In genomic region chr5:142070734-142071133, GRCh38 we compare ENCODE assay signal across 20 cellular contexts. TPM values are rescaled to one million over a fixed set of nuclear protein-coding genes. Genes with fewer than 3 reads are reported as not detected.
DNase-seq lines count a peak whose midpoint lies in the region; ATAC-seq and TF ChIP-seq lines count a peak whose summit lies in the region.
"Had no signal": no experiment of that assay in that cellular context is flagged by ENCODE, and none has a peak within 500 bp of the region (broad histone marks: within the 10 kb centered on the region; RNA-seq: fewer than 3 reads in every experiment).

No MANE protein-coding gene starts in this region.

- no peaks in the 10 kb centered on the region for H3K36me3 Mint-ChIP-seq in activated CD4-positive, alpha-beta T cell treated with anti-CD3 and anti-CD28 coated beads for 36 hours (ENCODE audit: low read depth)
- no peaks in the 10 kb centered on the region for H3K36me3 Mint-ChIP-seq in activated naive CD8-positive, alpha-beta T cell treated with anti-CD3 and anti-CD28 coated beads, Interleukin-2, amount 10 ng/mL, durations not matched to agents 7 days and 5 days
- H3K36me3 Mint-ChIP-seq in activated naive CD8-positive, alpha-beta T cell treated with anti-CD3 and anti-CD28 coated beads, Interleukin-2, amount 50 U/mL, for 24 hours (ENCODE audit: low read depth) = peaks cover 2% of the 10 kb centered on the region
- peaks cover 3% of the 10 kb centered on the region for H3K36me3 Mint-ChIP-seq in progenitor cell of endocrine pancreas (ENCODE audit: insufficient read depth)
- no peaks in the 10 kb centered on the region for H3K36me3 Mint-ChIP-seq in activated T-cell treated with anti-CD3 and anti-CD28 coated beads, Interleukin-2, amount 50 U/mL, for 4 hours (ENCODE audit: insufficient read depth)
- H3K36me3 Mint-ChIP-seq: CD4-positive, CD25-positive, alpha-beta regulatory T cell; CD8-positive, alpha-beta T cell had no signal

- POLR2A ChIA-PET in activated CD4-positive, alpha-beta T cell treated with anti-CD3 and anti-CD28 coated beads for 36 hours (lab: Charles Lee) = no interaction called here
- POLR2A ChIA-PET in activated naive CD8-positive, alpha-beta T cell treated with anti-CD3 and anti-CD28 coated beads, Interleukin-2, amount 10 ng/mL, durations not matched to agents 7 days and 5 days (lab: Charles Lee) = interaction anchor here (1.3 to 1.7 kb wide), 2 partner anchors 24 to 54 kb away, joined by 6 read pairs; no protein-coding TSS in a partner anchor
- POLR2A ChIA-PET in HEK293 (lab: Yijun Ruan, JAX) = no interaction called here

- no peak overlapping the region for H3K27ac Mint-ChIP-seq in activated CD4-positive, alpha-beta T cell treated with anti-CD3 and anti-CD28 coated beads for 36 hours
- no peak overlapping the region for H3K27ac Mint-ChIP-seq in activated naive CD8-positive, alpha-beta T cell treated with anti-CD3 and anti-CD28 coated beads, Interleukin-2, amount 10 ng/mL, durations not matched to agents 7 days and 5 days
- H3K27ac Mint-ChIP-seq in activated naive CD8-positive, alpha-beta T cell treated with anti-CD3 and anti-CD28 coated beads, Interleukin-2, amount 50 U/mL, for 24 hours = no peak overlapping the region
- H3K27ac Mint-ChIP-seq in progenitor cell of endocrine pancreas = peak overlapping the region; percentile 45
- H3K27ac Mint-ChIP-seq: B cell; CD8-positive, alpha-beta T cell had no signal

- no peaks in the 10 kb centered on the region for H3K9me3 Mint-ChIP-seq in activated CD4-positive, alpha-beta T cell treated with anti-CD3 and anti-CD28 coated beads for 36 hours (ENCODE audit: low read depth)
- H3K9me3 Mint-ChIP-seq in activated naive CD8-positive, alpha-beta T cell treated with anti-CD3 and anti-CD28 coated beads, Interleukin-2, amount 10 ng/mL, durations not matched to agents 7 days and 5 days = no peaks in the 10 kb centered on the region
- H3K9me3 Mint-ChIP-seq in activated naive CD8-positive, alpha-beta T cell treated with anti-CD3 and anti-CD28 coated beads, Interleukin-2, amount 50 U/mL, for 24 hours = no peaks in the 10 kb centered on the region
- peaks cover 5% of the 10 kb centered on the region for H3K9me3 Mint-ChIP-seq in progenitor cell of endocrine pancreas (ENCODE audit: low read depth)
- no peaks in the 10 kb centered on the region for H3K9me3 Mint-ChIP-seq in activated T-cell treated with anti-CD3 and anti-CD28 coated beads, Interleukin-2, amount 50 U/mL, for 4 hours
- H3K9me3 Mint-ChIP-seq: CD4-positive, CD25-positive, alpha-beta regulatory T cell; CD8-positive, alpha-beta T cell had no signal

- TF ChIP-seq CTCF in HEK293 (tag by site-specific recombination; IDR thresholded peaks at IDR 0.05) (no peak), progenitor cell of endocrine pancreas (IDR thresholded peaks at IDR 0.05; ENCODE audit: unreplicated experiment) (no peak), hepatocyte (IDR thresholded peaks at IDR 0.05; ENCODE audit: poor library complexity) (no peak)

- H3K4me1 ChIP-seq in HEK293 (ENCODE audit: control insufficient read depth, insufficient read depth, low read length) (no peaks in the 10 kb centered on the region), hepatocyte (ENCODE audit: insufficient read depth) (no peaks in the 10 kb centered on the region)
- H3K4me1 ChIP-seq: BLaER1 had no signal

- H3K79me2 ChIP-seq in hepatocyte = no peaks in the 10 kb centered on the region

- peaks cover 44% of the 10 kb centered on the region for H3K4me1 Mint-ChIP-seq in activated CD4-positive, alpha-beta T cell treated with anti-CD3 and anti-CD28 coated beads for 36 hours
- peaks cover 11% of the 10 kb centered on the region for H3K4me1 Mint-ChIP-seq in activated naive CD8-positive, alpha-beta T cell treated with anti-CD3 and anti-CD28 coated beads, Interleukin-2, amount 10 ng/mL, durations not matched to agents 7 days and 5 days
- H3K4me1 Mint-ChIP-seq in activated naive CD8-positive, alpha-beta T cell treated with anti-CD3 and anti-CD28 coated beads, Interleukin-2, amount 50 U/mL, for 24 hours = peaks cover 41% of the 10 kb centered on the region
- H3K4me1 Mint-ChIP-seq in progenitor cell of endocrine pancreas (ENCODE audit: low read depth) = peaks cover 36% of the 10 kb centered on the region
- H3K4me1 Mint-ChIP-seq in activated T-cell treated with anti-CD3 and anti-CD28 coated beads, Interleukin-2, amount 50 U/mL, for 4 hours (ENCODE audit: low read depth) = peaks cover 28% of the 10 kb centered on the region
- H3K4me1 Mint-ChIP-seq: B cell had no signal

- H3K4me2 ChIP-seq in hepatocyte = no peak overlapping the region
- H3K4me2 ChIP-seq: BLaER1 had no signal

- H3K27me3 Mint-ChIP-seq in activated CD4-positive, alpha-beta T cell treated with anti-CD3 and anti-CD28 coated beads for 36 hours = no peaks in the 10 kb centered on the region
- no peaks in the 10 kb centered on the region for H3K27me3 Mint-ChIP-seq in activated naive CD8-positive, alpha-beta T cell treated with anti-CD3 and anti-CD28 coated beads, Interleukin-2, amount 10 ng/mL, durations not matched to agents 7 days and 5 days
- peaks cover 1% of the 10 kb centered on the region for H3K27me3 Mint-ChIP-seq in activated naive CD8-positive, alpha-beta T cell treated with anti-CD3 and anti-CD28 coated beads, Interleukin-2, amount 50 U/mL, for 24 hours
- H3K27me3 Mint-ChIP-seq in progenitor cell of endocrine pancreas = no peaks in the 10 kb centered on the region
- H3K27me3 Mint-ChIP-seq in activated T-cell treated with anti-CD3 and anti-CD28 coated beads, Interleukin-2, amount 50 U/mL, for 4 hours (ENCODE audit: low read depth) = no peaks in the 10 kb centered on the region

- no peak overlapping the region for H2AFZ ChIP-seq in hepatocyte
- H2AFZ ChIP-seq: GM23248 had no signal

- H3K4me3 ChIP-seq in HEK293 (ENCODE audit: low read depth, low read length) = no peak overlapping the region
- H3K4me3 ChIP-seq in hepatocyte = no peak overlapping the region
- H3K4me3 ChIP-seq: BLaER1, GM23248 had no signal

- no peaks in the 10 kb centered on the region for H3K9me2 ChIP-seq in hepatocyte (replicated peaks; ENCODE audit: insufficient read depth)

- H3K27me3 ChIP-seq in hepatocyte = no peaks in the 10 kb centered on the region
- H3K27me3 ChIP-seq: BLaER1 had no signal

- peak; percentile 24 for ATAC-seq in activated CD4-positive, alpha-beta T cell treated with anti-CD3 and anti-CD28 coated beads for 36 hours
- ATAC-seq in activated naive CD8-positive, alpha-beta T cell treated with anti-CD3 and anti-CD28 coated beads, Interleukin-2, amount 10 ng/mL, durations not matched to agents 7 days and 5 days (ENCODE audit: low read depth) = peak; percentile 33
- ATAC-seq in activated naive CD8-positive, alpha-beta T cell treated with anti-CD3 and anti-CD28 coated beads, Interleukin-2, amount 50 U/mL, for 24 hours = no peak
- ATAC-seq in activated T-cell treated with anti-CD3 and anti-CD28 coated beads, Interleukin-2, amount 50 U/mL, for 4 hours = no peak
- ATAC-seq: CD8-positive, alpha-beta T cell had no signal

- CTCF ChIA-PET in activated CD4-positive, alpha-beta T cell treated with anti-CD3 and anti-CD28 coated beads for 36 hours (lab: Charles Lee) = interaction anchor here (0.9 to 1.6 kb wide), 2 partner anchors 18 to 43 kb away, joined by 3 to 4 read pairs; no protein-coding TSS in a partner anchor
- CTCF ChIA-PET in HEK293 (lab: Yijun Ruan, JAX) = interaction anchor here (0.7 to 1.7 kb wide), 3 partner anchors 10 to 56 kb away, joined by 3 to 5 read pairs (median 4); no protein-coding TSS in a partner anchor

- no peak for DNase-seq in activated CD4-positive, alpha-beta T cell treated with anti-CD3 and anti-CD28 coated beads for 36 hours
- no peak for DNase-seq in activated CD4-positive, alpha-beta T cell treated with anti-CD3 and anti-CD28 coated beads for 1 hour
- DNase-seq in activated naive CD8-positive, alpha-beta T cell treated with anti-CD3 and anti-CD28 coated beads, Interleukin-2, amount 10 ng/mL, durations not matched to agents 7 days and 5 days = no peak
- DNase-seq in activated naive CD8-positive, alpha-beta T cell treated with anti-CD3 and anti-CD28 coated beads, Interleukin-2, amount 50 U/mL, for 24 hours = no peak
- no peak for DNase-seq in progenitor cell of endocrine pancreas (ENCODE audit: low spot score, unreplicated experiment)
- DNase-seq in activated T-cell treated with anti-CD3 and anti-CD28 coated beads, Interleukin-2, amount 50 U/mL, for 4 hours = no peak
- DNase-seq in hepatocyte (ENCODE audit: low spot score) = no peak
- DNase-seq: Caco-2; CD8-positive, alpha-beta T cell; DMS153; DND-41; GM23248; H7; HCEC 1CT had no signal

- H3K4me3 Mint-ChIP-seq in activated CD4-positive, alpha-beta T cell treated with anti-CD3 and anti-CD28 coated beads for 36 hours = no peak overlapping the region
- H3K4me3 Mint-ChIP-seq in activated naive CD8-positive, alpha-beta T cell treated with anti-CD3 and anti-CD28 coated beads, Interleukin-2, amount 10 ng/mL, durations not matched to agents 7 days and 5 days = no peak overlapping the region
- no peak overlapping the region for H3K4me3 Mint-ChIP-seq in activated naive CD8-positive, alpha-beta T cell treated with anti-CD3 and anti-CD28 coated beads, Interleukin-2, amount 50 U/mL, for 24 hours
- no peak overlapping the region for H3K4me3 Mint-ChIP-seq in progenitor cell of endocrine pancreas (ENCODE audit: low read depth)
- no peak overlapping the region for H3K4me3 Mint-ChIP-seq in activated T-cell treated with anti-CD3 and anti-CD28 coated beads, Interleukin-2, amount 50 U/mL, for 4 hours
- H3K4me3 Mint-ChIP-seq: B cell; CD4-positive, CD25-positive, alpha-beta regulatory T cell; CD8-positive, alpha-beta T cell had no signal

- intact Hi-C loops in activated CD4-positive, alpha-beta T cell treated with anti-CD3 and anti-CD28 coated beads for 36 hours (cut with DNase I, micrococcal nuclease) = no loop called here

- H3K9me3 ChIP-seq in HEK293 (ENCODE audit: control insufficient read depth, insufficient read depth, low read depth, low read length) (no peaks in the 10 kb centered on the region), hepatocyte (ENCODE audit: low read depth) (no peaks in the 10 kb centered on the region)
- H3K9me3 ChIP-seq: BLaER1, Caco-2 had no signal

- H3K36me3 ChIP-seq in HEK293 (ENCODE audit: control insufficient read depth in 2 of 2, insufficient read depth in 1 of 2, low read length in 2 of 2) (no peaks in the 10 kb centered on the region), hepatocyte (replicated peaks; ENCODE audit: insufficient read depth, low read depth) (no peaks in the 10 kb centered on the region)
- H3K36me3 ChIP-seq: BLaER1 had no signal

- no peak overlapping the region for H3K27ac ChIP-seq in HEK293 (ENCODE audit: extremely low read depth, low read depth, low read length)
- no peak overlapping the region for H3K27ac ChIP-seq in hepatocyte
- H3K27ac ChIP-seq: 22Rv1, BLaER1, C4-2B, GM23248 had no signal

- no peaks in the 10 kb centered on the region for H4K20me1 ChIP-seq in hepatocyte (ENCODE audit: insufficient read depth, poor library complexity, severe bottlenecking)
- H4K20me1 ChIP-seq: BLaER1 had no signal

RNA-seq across cellular contexts. Expression of gene NDFIP1, which starts 37.8 kb away (rescaled TPM):
- 10 to 100 TPM; 54.9 to 86.7 TPM for total RNA-seq in activated CD4-positive, alpha-beta T cell treated with anti-CD3 and anti-CD28 coated beads for 36 hours
- 10 to 100 TPM; 59.2 to 62.3 TPM for total RNA-seq in activated naive CD8-positive, alpha-beta T cell treated with anti-CD3 and anti-CD28 coated beads, Interleukin-2, amount 10 ng/mL, durations not matched to agents 7 days and 5 days
- 228 and 247 TPM in 2 replicates for total RNA-seq in progenitor cell of endocrine pancreas
- total RNA-seq in activated T-cell treated with anti-CD3 and anti-CD28 coated beads, Interleukin-2, amount 50 U/mL, for 4 hours = 100 to 1,000 TPM; 115 to 145 (median 117) TPM
- total RNA-seq in hepatocyte = 80.3 and 85.0 TPM in 2 replicates
- polyA plus RNA-seq in hepatocyte = 61.3 and 63.8 TPM in 2 replicates

RNA-seq across cellular contexts. Expression of gene GNPDA1, which starts 57.9 kb away (rescaled TPM):
- total RNA-seq in activated CD4-positive, alpha-beta T cell treated with anti-CD3 and anti-CD28 coated beads for 36 hours = 10 to 100 TPM; 75.4 to 77.4 TPM
- total RNA-seq in activated naive CD8-positive, alpha-beta T cell treated with anti-CD3 and anti-CD28 coated beads, Interleukin-2, amount 10 ng/mL, durations not matched to agents 7 days and 5 days = 10 to 100 TPM; 38.2 to 40.5 TPM
- 113 and 115 TPM in 2 replicates for total RNA-seq in progenitor cell of endocrine pancreas
- total RNA-seq in activated T-cell treated with anti-CD3 and anti-CD28 coated beads, Interleukin-2, amount 50 U/mL, for 4 hours = 100 to 1,000 TPM; 147 to 196 (median 149) TPM
- total RNA-seq in hepatocyte = 106 and 126 TPM in 2 replicates
- 85.3 and 97.3 TPM in 2 replicates for polyA plus RNA-seq in hepatocyte

Comparison
In these comparisons a context has a peak if more than half of its experiments do, and no peak if none do; other contexts are left out.
1. ATAC-seq: peak in activated CD4-positive, alpha-beta T cell treated with anti-CD3 and anti-CD28 coated beads for 36 hours (single experiment) and activated naive CD8-positive, alpha-beta T cell treated with anti-CD3 and anti-CD28 coated beads, Interleukin-2, amount 10 ng/mL, durations not matched to agents 7 days and 5 days (single experiment); none in activated naive CD8-positive, alpha-beta T cell treated with anti-CD3 and anti-CD28 coated beads, Interleukin-2, amount 50 U/mL, for 24 hours (single experiment) and activated T-cell treated with anti-CD3 and anti-CD28 coated beads, Interleukin-2, amount 50 U/mL, for 4 hours (0 of 2).